8 cellular contexts compared by ENCODE assay signal in the genomic region with DNA sequence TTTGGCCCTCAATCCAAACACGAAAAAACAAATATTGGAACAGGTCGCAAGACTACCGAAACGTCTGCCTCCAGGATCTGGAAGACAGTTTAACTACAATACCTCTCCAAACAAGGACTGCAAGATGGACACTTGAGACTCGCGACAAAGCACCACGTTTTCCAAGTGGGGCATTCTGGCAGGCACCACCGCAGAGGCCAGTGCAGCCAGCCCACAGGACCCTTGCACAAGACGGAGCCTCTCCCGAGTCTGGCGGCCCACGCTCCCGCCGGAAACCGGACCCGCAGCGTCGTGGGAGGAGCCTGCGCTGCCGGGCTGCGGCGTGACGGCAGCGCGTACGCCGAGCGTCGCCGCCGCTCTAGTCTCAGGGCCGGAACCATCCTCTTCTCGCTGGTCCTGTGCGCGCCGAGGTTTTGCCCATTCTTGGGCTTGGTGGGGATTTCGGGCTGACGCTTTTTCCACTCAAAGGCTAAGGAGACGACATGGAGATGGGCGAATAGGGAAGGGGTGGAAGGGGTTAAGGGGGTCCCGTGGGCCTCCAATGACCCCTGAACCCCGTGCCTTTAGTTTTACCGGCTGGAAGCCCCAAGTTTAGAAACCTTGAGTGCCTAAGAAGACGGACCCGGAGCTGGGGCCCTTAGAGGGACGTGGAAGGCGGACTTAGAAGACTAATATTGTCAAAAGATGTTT. TPM values are rescaled to one million over a fixed set of nuclear protein-coding genes. Genes with fewer than 3 reads are reported as not detected.
DNase-seq lines count a peak whose midpoint lies in the region; ATAC-seq and TF ChIP-seq lines count a peak whose summit lies in the region.

A gene (minus strand): TSS at position 283 of the 690 bp plus-strand sequence. CDS start 109 bp downstream, at position 174.

- TF ChIP-seq CTCF in left lung (IDR thresholded peaks at IDR 0.05) = no peak

- DNase-seq in AML-193 (lab: John Stamatoyannopoulos, UW) (peak; percentile 71 to 77), NCI-H510A treated with DMSO at 0.1 percent for 48 hours (lab: John Stamatoyannopoulos, UW) (peak; percentile 49), dedifferentiated amniotic fluid mesenchymal stem cell (ENCODE audit: extremely low spot score) (peak; percentile 83), left lung (peak; percentile 80 to 93)
- peak; percentile 86 for DNase-seq in activated CD4-positive, alpha-beta T cell treated with anti-CD3 and anti-CD28 coated beads for 48 hours
- peak; percentile 70 to 75 for DNase-seq in stimulated activated CD4-positive, alpha-beta T cell treated with anti-CD3 and anti-CD28 coated beads, Interleukin-2, amount 100 ng/mL, for 48 hours

- H3K36me3 ChIP-seq in left lung = peaks cover 0 to 10% of the 10 kb centered on the region in 2 donors

- ATAC-seq in GM19035 (IDR thresholded peaks at IDR 0.05; ENCODE audit: unreplicated experiment) (peak; percentile 100), HG03342 (IDR thresholded peaks at IDR 0.05; ENCODE audit: unreplicated experiment) (peak; percentile 99), left lung (peak; percentile 100)

- no peaks in the 10 kb centered on the region for H3K9me3 ChIP-seq in left lung

- intact Hi-C loops in left lung (cut with DNase I) = no loop called here

- peak within 1 kb of the TSS; percentile 71 to 83 for H3K4me3 ChIP-seq in left lung

- H3K4me1 ChIP-seq in left lung = peaks cover 6 to 19% of the 10 kb centered on the region in 2 donors

- no peaks in the 10 kb centered on the region for H3K27me3 ChIP-seq in left lung

- H3K27ac ChIP-seq in left lung = peak within 1 kb of the TSS; percentile 71 to 76

RNA-seq across cellular contexts. Expression of the gene that starts here (rescaled TPM):
- 10 to 100 TPM; 14.4 to 19.2 TPM for total RNA-seq in left lung

Comparison
In these comparisons a context has a peak if more than half of its experiments do, and no peak if none do; other contexts are left out.
1. Peak in every context shown above with its lines: DNase-seq, ATAC-seq, H3K4me3 ChIP-seq and H3K27ac ChIP-seq.